In genomic region chr12:108337235-108338223, GRCh38 we compare ENCODE assay signal across 9 cellular contexts. TPM values are rescaled to one million over a fixed set of nuclear protein-coding genes. Genes with fewer than 3 reads are reported as not detected.
DNase-seq lines count a peak whose midpoint lies in the region; ATAC-seq and TF ChIP-seq lines count a peak whose summit lies in the region.
"Had no signal": no experiment of that assay in that cellular context is flagged by ENCODE, and none has a peak within 500 bp of the region (broad histone marks: within the 10 kb centered on the region; RNA-seq: fewer than 3 reads in every experiment).

No MANE protein-coding gene starts in this region.

- H3K27ac ChIP-seq in lower lobe of right lung, result peak overlapping the region; percentile 48

- no peaks in the 10 kb centered on the region for H3K27me3 ChIP-seq in lower lobe of right lung (ENCODE audit: low read depth)

- peaks cover 1% of the 10 kb centered on the region for H3K36me3 Mint-ChIP-seq in central memory CD8-positive, alpha-beta T cell (ENCODE audit: insufficient read depth)
- H3K36me3 Mint-ChIP-seq in activated naive CD8-positive, alpha-beta T cell treated with anti-CD3 and anti-CD28 coated beads for 36 hours, result no peaks in the 10 kb centered on the region

- peaks cover 30% of the 10 kb centered on the region for H3K4me1 Mint-ChIP-seq in central memory CD8-positive, alpha-beta T cell
- peaks cover 6% of the 10 kb centered on the region for H3K4me1 Mint-ChIP-seq in activated naive CD8-positive, alpha-beta T cell treated with anti-CD3 and anti-CD28 coated beads for 36 hours

- intact Hi-C loops in lower lobe of right lung (cut with DNase I), result no loop called here

- H3K36me3 ChIP-seq in lower lobe of right lung, result no peaks in the 10 kb centered on the region

- no peak for ATAC-seq in central memory CD8-positive, alpha-beta T cell (replicated peaks; ENCODE audit: extremely low read depth, poor library complexity, severe bottlenecking)
- ATAC-seq in lower lobe of right lung (peak in 1 of 2 donors; percentile 41), GM19324 (IDR thresholded peaks at IDR 0.05; ENCODE audit: low FRiP score, unreplicated experiment) (no peak), GM21367 (IDR thresholded peaks at IDR 0.05; ENCODE audit: unreplicated experiment) (no peak)

- peak; percentile 56 for TF ChIP-seq CTCF in lower lobe of right lung (IDR thresholded peaks at IDR 0.05)

- H3K4me3 ChIP-seq in lower lobe of right lung, result peak overlapping the region; percentile 57

- no peaks in the 10 kb centered on the region for H3K9me3 ChIP-seq in lower lobe of right lung

- H3K27me3 Mint-ChIP-seq in central memory CD8-positive, alpha-beta T cell, result peaks cover 25% of the 10 kb centered on the region
- peaks cover 40% of the 10 kb centered on the region for H3K27me3 Mint-ChIP-seq in activated naive CD8-positive, alpha-beta T cell treated with anti-CD3 and anti-CD28 coated beads for 36 hours

- H3K27ac Mint-ChIP-seq in central memory CD8-positive, alpha-beta T cell (ENCODE audit: low read depth), result peak overlapping the region; percentile 63
- H3K27ac Mint-ChIP-seq in activated naive CD8-positive, alpha-beta T cell treated with anti-CD3 and anti-CD28 coated beads for 36 hours, result no peak overlapping the region
- H3K27ac Mint-ChIP-seq: activated T-cell treated with anti-CD3 and anti-CD28 coated beads, Interleukin-2, amount 50 U/mL, for 72 hours had no signal

- DNase-seq in NOMO-1 treated with DMSO at 0.1 percent for 48 hours (lab: John Stamatoyannopoulos, UW; ENCODE audit: unreplicated experiment), result peak; percentile 26
- no peak for DNase-seq in NOMO-1 treated with dmso at 0.1 percent for 144 hours (lab: John Stamatoyannopoulos, UW; ENCODE audit: unreplicated experiment)
- peak; percentile 17 for DNase-seq in LoVo (ENCODE audit: low spot score)
- DNase-seq in central memory CD8-positive, alpha-beta T cell (ENCODE audit: low spot score in 2 of 2), result no peak
- no peak for DNase-seq in lower lobe of right lung
- DNase-seq in activated naive CD8-positive, alpha-beta T cell treated with anti-CD3 and anti-CD28 coated beads for 36 hours, result no peak
- DNase-seq: activated T-cell treated with anti-CD3 and anti-CD28 coated beads, Interleukin-2, amount 50 U/mL, for 72 hours had no signal

- peaks cover 45% of the 10 kb centered on the region for H3K4me1 ChIP-seq in lower lobe of right lung

- H3K4me3 Mint-ChIP-seq in central memory CD8-positive, alpha-beta T cell, result peak overlapping the region; percentile 79
- H3K4me3 Mint-ChIP-seq in activated naive CD8-positive, alpha-beta T cell treated with anti-CD3 and anti-CD28 coated beads for 36 hours, result no peak overlapping the region

- H3K9me3 Mint-ChIP-seq in central memory CD8-positive, alpha-beta T cell, result no peaks in the 10 kb centered on the region
- H3K9me3 Mint-ChIP-seq in activated naive CD8-positive, alpha-beta T cell treated with anti-CD3 and anti-CD28 coated beads for 36 hours, result no peaks in the 10 kb centered on the region
- H3K9me3 Mint-ChIP-seq: activated T-cell treated with anti-CD3 and anti-CD28 coated beads, Interleukin-2, amount 50 U/mL, for 72 hours had no signal

RNA-seq across cellular contexts. Expression of gene CMKLR1, which starts 1.6 kb away (rescaled TPM):
- total RNA-seq in lower lobe of right lung, result 25.6 TPM
- not detected for total RNA-seq in activated naive CD8-positive, alpha-beta T cell treated with anti-CD3 and anti-CD28 coated beads for 36 hours
- total RNA-seq: activated T-cell treated with anti-CD3 and anti-CD28 coated beads, Interleukin-2, amount 50 U/mL, for 72 hours had no signal

Comparison
In these comparisons a context has a peak if more than half of its experiments do, and no peak if none do; other contexts are left out.
1. DNase-seq: peak in NOMO-1 treated with DMSO at 0.1 percent for 48 hours (single experiment) and LoVo (single experiment); none in NOMO-1 treated with dmso at 0.1 percent for 144 hours (single experiment), central memory CD8-positive, alpha-beta T cell (0 of 2), lower lobe of right lung (single experiment) and activated naive CD8-positive, alpha-beta T cell treated with anti-CD3 and anti-CD28 coated beads for 36 hours (single experiment).
2. RNA of gene CMKLR1, which starts 1.6 kb away (total RNA-seq): 25.6 TPM in lower lobe of right lung (single experiment); not detected in activated naive CD8-positive, alpha-beta T cell treated with anti-CD3 and anti-CD28 coated beads for 36 hours; every median in the first group is over 10 times any median in the second.